In genomic region chr11:23973244-23973643, GRCh38 we compare ENCODE assay signal across 20 cellular contexts.
DNase-seq lines count a peak whose midpoint lies in the region; ATAC-seq and TF ChIP-seq lines count a peak whose summit lies in the region.
"Had no signal": no experiment of that assay in that cellular context is flagged by ENCODE, and none has a peak within 500 bp of the region (broad histone marks: within the 10 kb centered on the region; RNA-seq: fewer than 3 reads in every experiment).

No MANE protein-coding gene starts in this region.

- H3K36me3 ChIP-seq in HAP-1 (replicated peaks) (no peaks in the 10 kb centered on the region), SJCRH30 (no peaks in the 10 kb centered on the region)

- H3K9me3 Mint-ChIP-seq in WTC11 = peaks cover 14% of the 10 kb centered on the region
- H3K9me3 Mint-ChIP-seq: HFFc6 had no signal

- peak overlapping the region; percentile 69; the same call in 1 of the 2 replicates for H3K27ac Mint-ChIP-seq in WTC11
- H3K27ac Mint-ChIP-seq: CD4-positive, CD25-positive, alpha-beta regulatory T cell; HFFc6 had no signal

- ATAC-seq in WTC11 (peak; percentile 67), GM19467 (IDR thresholded peaks at IDR 0.05; ENCODE audit: unreplicated experiment) (no peak)

- no peaks in the 10 kb centered on the region for H3K27me3 Mint-ChIP-seq in WTC11 (ENCODE audit: low read depth)
- H3K27me3 Mint-ChIP-seq: CD4-positive, CD25-positive, alpha-beta regulatory T cell had no signal

- DNase-seq in A172 (ENCODE audit: low spot score) = peak; percentile 3
- peak; percentile 26 to 97 for DNase-seq in HAP-1 (ENCODE audit: low spot score in 2 of 2)
- DNase-seq in WTC11 (ENCODE audit: low spot score) = no peak
- DNase-seq in iPS DF 19.7 (ENCODE audit: low read depth, low spot score) = peak; percentile 30
- no peak for DNase-seq in GM19240 (ENCODE audit: insufficient read length, low spot score)
- no peak for DNase-seq in SJCRH30
- DNase-seq in foreskin fibroblast = no peak
- DNase-seq: CD4-positive, CD25-positive, alpha-beta regulatory T cell; DMS 273 treated with DMSO at 0.1 percent for 48 hours; GDM1; HFFc6; Karpas-422; NCI-H1694 treated with DMSO at 0.1 percent for 48 hours; NCI-H2081 treated with DMSO at 0.1 percent for 48 hours; NCI-H748 treated with DMSO at 0.1 percent for 48 hours; PC-9; RPMI8226; SHP77; SK-N-SH had no signal

- H3K9me3 ChIP-seq in HAP-1 (no peaks in the 10 kb centered on the region), SJCRH30 (replicated peaks) (no peaks in the 10 kb centered on the region)
- H3K9me3 ChIP-seq: SK-N-SH had no signal

- CTCF ChIA-PET in WTC11 (lab: Charles Lee) = no interaction called here

- H3K36me3 Mint-ChIP-seq in WTC11 = peaks cover 3% of the 10 kb centered on the region; the same call in 1 of the 2 replicates
- H3K36me3 Mint-ChIP-seq: CD4-positive, CD25-positive, alpha-beta regulatory T cell had no signal

- no peak for TF ChIP-seq CTCF in WTC11 (IDR thresholded peaks at IDR 0.05)
- TF ChIP-seq CTCF in foreskin fibroblast (IDR thresholded peaks at IDR 0.05; ENCODE audit: low read depth, low read length) = no peak

- no peak overlapping the region for H3K4me3 Mint-ChIP-seq in WTC11
- H3K4me3 Mint-ChIP-seq: CD4-positive, CD25-positive, alpha-beta regulatory T cell; HFFc6 had no signal

- in situ Hi-C loops in HAP-1 (cut with MboI; ENCODE audit: low sequenced_read_pairs) = no loop called here

- H3K4me1 Mint-ChIP-seq in WTC11 = peaks cover 23% of the 10 kb centered on the region
- H3K4me1 Mint-ChIP-seq: CD4-positive, CD25-positive, alpha-beta regulatory T cell had no signal

- H3K4me3 ChIP-seq in HAP-1 (no peak overlapping the region), SJCRH30 (no peak overlapping the region), foreskin fibroblast (ENCODE audit: low read depth in 1 of 2, low read length in 2 of 2) (no peak overlapping the region)
- H3K4me3 ChIP-seq: PC-9 had no signal

- POLR2A ChIA-PET in WTC11 (lab: Charles Lee) = interaction anchor here (0.6 kb wide), 1 partner anchor 845 kb away, joined by 3 read pairs; no protein-coding TSS in a partner anchor

- no peaks in the 10 kb centered on the region for H3K27me3 ChIP-seq in HAP-1 (ENCODE audit: low read depth)
- no peaks in the 10 kb centered on the region for H3K27me3 ChIP-seq in SJCRH30

- H3K27ac ChIP-seq in SJCRH30 = no peak overlapping the region
- H3K27ac ChIP-seq: PC-9 had no signal

- H3K4me1 ChIP-seq in HAP-1 (peaks cover 22% of the 10 kb centered on the region), SJCRH30 (peaks cover 11% of the 10 kb centered on the region)

TF ChIP-seq in WTC11, 78 proteins besides CTCF, POLR2A, EP300 and RAD21:
- TF ChIP-seq ETV6 (CRISPR knock-in tag; IDR thresholded peaks at IDR 0.05) = no peak
- no peak for TF ChIP-seq MAX (CRISPR knock-in tag; IDR thresholded peaks at IDR 0.05)
- TF ChIP-seq ESRRA (CRISPR knock-in tag; IDR thresholded peaks at IDR 0.05; ENCODE audit: borderline replicate concordance) = no peak
- no peak for TF ChIP-seq CREB1 (CRISPR knock-in tag; IDR thresholded peaks at IDR 0.05)
- TF ChIP-seq NR3C1 (CRISPR knock-in tag; conservative IDR thresholded peaks at IDR 0.05; ENCODE audit: low read depth) = no peak
- TF ChIP-seq JUN (CRISPR knock-in tag; IDR thresholded peaks at IDR 0.05) = no peak

Comparison
In these comparisons a context has a peak if more than half of its experiments do, and no peak if none do; other contexts are left out.
1. DNase-seq: peak in A172 (single experiment), HAP-1 (2 of 2) and iPS DF 19.7 (single experiment); none in WTC11 (single experiment), GM19240 (single experiment), SJCRH30 (0 of 2) and foreskin fibroblast (0 of 2).